In genomic region chr3:4633078-4634004, GRCh38 we compare ENCODE assay signal across 8 cellular contexts.
DNase-seq lines count a peak whose midpoint lies in the region; ATAC-seq, FAIRE-seq and TF ChIP-seq lines count a peak whose summit lies in the region.

No MANE protein-coding gene starts in this region.

- peak; percentile 97 for FAIRE-seq in islet of Langerhans (lab: Jason Lieb, UNC)

- H3K4me1 Mint-ChIP-seq in MCF 10A (ENCODE audit: insufficient read depth, unreplicated experiment): no peaks in the 10 kb centered on the region

- CTCF ChIA-PET in MCF 10A (lab: Yijun Ruan, JAX): interaction anchor here (0.5 to 8.2 kb wide), 80 partner anchors 9 to 1628 kb away, joined by 3 to 288 read pairs (median 4); partner anchors contain the start of gene ITPR1

- no peak overlapping the region for H3K27ac Mint-ChIP-seq in MCF 10A (ENCODE audit: low read depth, unreplicated experiment)

- BruUV-seq in MCF 10A (replicated peaks; lab: Mats Ljungman, UMichigan): no TSS peak

- no peaks in the 10 kb centered on the region for H3K9me3 Mint-ChIP-seq in MCF 10A (ENCODE audit: unreplicated experiment)

- POLR2A ChIA-PET in MCF 10A (lab: Yijun Ruan, JAX): interaction anchor here (0.6 to 1.7 kb wide), 6 partner anchors 141 to 326 kb away, joined by 3 to 9 read pairs (median 4); partner anchors contain the start of gene ITPR1

- peak; percentile 79 for TF ChIP-seq CTCF in MCF 10A (IDR thresholded peaks at IDR 0.05; ENCODE audit: unreplicated experiment)

- ATAC-seq in GM19023 (IDR thresholded peaks at IDR 0.05; ENCODE audit: unreplicated experiment) (peak; percentile 69), HG03520 (IDR thresholded peaks at IDR 0.05; ENCODE audit: unreplicated experiment) (peak; percentile 77)

- no peaks in the 10 kb centered on the region for H3K36me3 Mint-ChIP-seq in MCF 10A (ENCODE audit: insufficient read depth, unreplicated experiment)

- no peaks in the 10 kb centered on the region for H3K27me3 Mint-ChIP-seq in MCF 10A (ENCODE audit: insufficient read depth, unreplicated experiment)

- H3K4me3 Mint-ChIP-seq in MCF 10A (ENCODE audit: unreplicated experiment): no peak overlapping the region

- intact Hi-C loops in MCF 10A (cut with micrococcal nuclease): loop anchor here (1.0 to 5.0 kb wide), 4 partner anchors 140 to 319 kb away; partner anchors contain the start of gene ITPR1

- peak; percentile 54 for DNase-seq in D341Med (ENCODE audit: low spot score)
- DNase-seq in NOMO-1 treated with DMSO at 0.1 percent for 48 hours (lab: John Stamatoyannopoulos, UW; ENCODE audit: unreplicated experiment): peak; percentile 69
- DNase-seq in MCF 10A (ENCODE audit: unreplicated experiment): peak; percentile 63
- peak; percentile 87 for DNase-seq in superior temporal gyrus (ENCODE audit: extremely low spot score)
- no peak for DNase-seq in stimulated activated CD4-positive, alpha-beta T cell treated with anti-CD3 and anti-CD28 coated beads, Interleukin-1b, Interleukin-23, amount 100 ng/mL, for 48 hours
